In the genomic region with DNA sequence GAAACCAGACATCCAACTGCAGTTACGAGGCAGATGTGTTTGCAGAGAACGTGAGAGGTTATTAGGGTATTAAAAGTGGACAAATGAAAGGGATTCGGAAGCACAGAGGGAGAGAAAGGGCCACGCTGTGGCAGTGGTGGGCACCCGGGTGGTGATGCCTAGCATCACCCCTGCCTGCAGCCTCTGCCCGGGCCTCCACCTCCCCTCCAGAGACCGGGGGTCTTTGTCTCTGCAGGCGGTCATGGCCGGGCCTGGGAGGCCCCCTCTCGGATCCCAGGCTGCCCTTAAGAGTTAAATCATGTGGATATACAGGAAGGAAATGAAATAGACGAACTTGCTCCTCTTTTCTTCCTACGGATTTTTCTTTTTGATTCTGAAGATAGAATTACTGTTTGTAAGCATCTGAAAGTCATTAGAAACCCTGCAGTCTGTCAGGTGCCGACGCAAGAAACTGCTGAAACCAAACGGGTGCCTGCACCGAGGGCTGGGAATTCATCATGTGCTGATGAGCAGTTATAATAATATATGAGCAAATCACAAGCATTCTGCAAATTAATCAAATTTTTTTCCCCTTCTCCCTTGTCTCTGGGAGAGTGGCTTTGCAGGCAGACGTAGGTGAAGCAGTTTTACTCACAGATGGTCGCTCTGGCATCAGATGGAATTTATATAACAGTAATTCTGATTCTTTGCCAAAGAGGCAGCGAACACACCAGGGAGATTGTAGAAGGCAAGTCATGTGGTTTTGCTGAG, we compare ENCODE assay signal across 13 cellular contexts.
DNase-seq lines count a peak whose midpoint lies in the region; ATAC-seq and TF ChIP-seq lines count a peak whose summit lies in the region.
"Had no signal": no experiment of that assay in that cellular context is flagged by ENCODE, and none has a peak within 500 bp of the region (broad histone marks: within the 10 kb centered on the region; RNA-seq: fewer than 3 reads in every experiment).

No MANE protein-coding gene starts in this region.

- TF ChIP-seq CTCF in A673 (conservative IDR thresholded peaks at IDR 0.05; ENCODE audit: low read depth, low read length), result no peak
- no peak for TF ChIP-seq CTCF in psoas muscle (IDR thresholded peaks at IDR 0.05)

- H3K27me3 ChIP-seq in A673 (replicated peaks; ENCODE audit: insufficient read depth, low read depth, low read length, poor library complexity) (no peaks in the 10 kb centered on the region), psoas muscle (ENCODE audit: insufficient read depth in 3 of 3, low read length in 2 of 3) (peaks cover 0 to 23% (median 0%) of the 10 kb centered on the region in 3 donors)

- no peaks in the 10 kb centered on the region for H3K36me3 Mint-ChIP-seq in activated T-cell treated with anti-CD3 and anti-CD28 coated beads, Interleukin-2, amount 50 U/mL, for 72 hours (ENCODE audit: insufficient read depth in 2 of 2)
- H3K36me3 Mint-ChIP-seq: activated naive CD8-positive, alpha-beta T cell treated with anti-CD3 and anti-CD28 coated beads, Interleukin-2, amount 10 ng/mL, durations not matched to agents 7 days and 5 days; immature natural killer cell had no signal

- H3K9ac ChIP-seq in SK-N-MC (ENCODE audit: insufficient read length), result peak overlapping the region; percentile 87

- H3K9me3 ChIP-seq in A673 (ENCODE audit: low read depth, low read length, poor library complexity, severe bottlenecking) (no peaks in the 10 kb centered on the region), SK-N-MC (ENCODE audit: low read depth, low read length) (no peaks in the 10 kb centered on the region), psoas muscle (no peaks in the 10 kb centered on the region)
- H3K9me3 ChIP-seq: neutrophil had no signal

- no peaks in the 10 kb centered on the region for H3K36me3 ChIP-seq in A673 (ENCODE audit: insufficient read depth, low read length, poor library complexity, severe bottlenecking)
- no peaks in the 10 kb centered on the region for H3K36me3 ChIP-seq in SK-N-MC (ENCODE audit: insufficient read depth, low read length)
- no peaks in the 10 kb centered on the region for H3K36me3 ChIP-seq in psoas muscle (ENCODE audit: insufficient read depth in 1 of 2, low read depth in 1 of 2)
- H3K36me3 ChIP-seq: neutrophil had no signal

- H3K27me3 Mint-ChIP-seq in activated T-cell treated with anti-CD3 and anti-CD28 coated beads, Interleukin-2, amount 50 U/mL, for 72 hours (ENCODE audit: low read depth), result peaks cover 46% of the 10 kb centered on the region

- DNase-seq in A673 (ENCODE audit: low spot score) (peak; percentile 32), SK-N-MC (ENCODE audit: low read depth, low spot score) (peak; percentile 99), foreskin melanocyte (peak; percentile 33), psoas muscle (no peak), SW480 (ENCODE audit: low spot score) (no peak)
- no peak for DNase-seq in stimulated activated CD4-positive, alpha-beta T cell treated with anti-CD3 and anti-CD28 coated beads, Interleukin-2, amount 100 ng/mL, for 24 hours
- no peak for DNase-seq in activated T-cell treated with anti-CD3 and anti-CD28 coated beads, Interleukin-2, amount 50 U/mL, for 72 hours
- DNase-seq: activated CD4-positive, alpha-beta T cell treated with anti-CD3 and anti-CD28 coated beads, Interleukin-2, amount 50 U/mL, for 1 hour; activated naive CD8-positive, alpha-beta T cell treated with anti-CD3 and anti-CD28 coated beads, Interleukin-2, amount 10 ng/mL, durations not matched to agents 7 days and 5 days; immature natural killer cell had no signal

- H3K4me3 Mint-ChIP-seq in activated T-cell treated with anti-CD3 and anti-CD28 coated beads, Interleukin-2, amount 50 U/mL, for 72 hours, result no peak overlapping the region
- H3K4me3 Mint-ChIP-seq: activated naive CD8-positive, alpha-beta T cell treated with anti-CD3 and anti-CD28 coated beads, Interleukin-2, amount 10 ng/mL, durations not matched to agents 7 days and 5 days had no signal

- intact Hi-C loops in A673 (cut with micrococcal nuclease; ENCODE audit: unreplicated experiment), result loop anchor here (5.0 to 10.0 kb wide), 2 partner anchors 653 to 1350 kb away; partner anchors contain the start of gene TSHZ3
- intact Hi-C loops in psoas muscle (cut with DNase I), result no loop called here

- TSS peak; percentile 63 for BruUV-seq in A673 (replicated peaks; lab: Mats Ljungman, UMichigan)

- H3K27ac ChIP-seq in A673 (ENCODE audit: low read depth, low read length, poor library complexity, severe bottlenecking) (peak overlapping the region; percentile 84), SK-N-MC (peak overlapping the region; percentile 99), psoas muscle (no peak overlapping the region)
- H3K27ac ChIP-seq: neutrophil had no signal

- 23 to 36% (median 26%) methylated on average over 18 to 19 of the region's 19 CpGs for WGBS in psoas muscle, 3 donors

- peaks cover 13% of the 10 kb centered on the region for H3K4me1 Mint-ChIP-seq in activated T-cell treated with anti-CD3 and anti-CD28 coated beads, Interleukin-2, amount 50 U/mL, for 72 hours (ENCODE audit: low read depth)
- H3K4me1 Mint-ChIP-seq: activated naive CD8-positive, alpha-beta T cell treated with anti-CD3 and anti-CD28 coated beads, Interleukin-2, amount 10 ng/mL, durations not matched to agents 7 days and 5 days had no signal

- no peaks in the 10 kb centered on the region for H3K9me3 Mint-ChIP-seq in activated T-cell treated with anti-CD3 and anti-CD28 coated beads, Interleukin-2, amount 50 U/mL, for 72 hours
- H3K9me3 Mint-ChIP-seq: activated naive CD8-positive, alpha-beta T cell treated with anti-CD3 and anti-CD28 coated beads, Interleukin-2, amount 10 ng/mL, durations not matched to agents 7 days and 5 days; immature natural killer cell had no signal

- ATAC-seq in psoas muscle (no peak), HG03460 (IDR thresholded peaks at IDR 0.05; ENCODE audit: unreplicated experiment) (no peak)
- no peak for ATAC-seq in activated T-cell treated with anti-CD3 and anti-CD28 coated beads, Interleukin-2, amount 50 U/mL, for 72 hours (replicated peaks in 1 of 2)
- ATAC-seq: K562 had no signal

- CTCF ChIA-PET in A673 (lab: Charles Lee), result no interaction called here

- H3K27ac Mint-ChIP-seq in activated T-cell treated with anti-CD3 and anti-CD28 coated beads, Interleukin-2, amount 50 U/mL, for 72 hours, result no peak overlapping the region
- H3K27ac Mint-ChIP-seq: activated naive CD8-positive, alpha-beta T cell treated with anti-CD3 and anti-CD28 coated beads, Interleukin-2, amount 10 ng/mL, durations not matched to agents 7 days and 5 days; immature natural killer cell had no signal

- H3K4me1 ChIP-seq in A673 (ENCODE audit: insufficient read depth, low read length, poor library complexity, severe bottlenecking), result peaks cover 51% of the 10 kb centered on the region
- H3K4me1 ChIP-seq in psoas muscle, result peaks cover 2% of the 10 kb centered on the region

- POLR2A ChIA-PET in A673 (lab: Charles Lee; ENCODE audit: low non-redundant PET), result no interaction called here

- H3K4me3 ChIP-seq in A673 (ENCODE audit: low read depth, low read length, poor library complexity, severe bottlenecking) (peak overlapping the region; percentile 19), SK-N-MC (peak overlapping the region; percentile 73), psoas muscle (peak overlapping the region; percentile 30)
- H3K4me3 ChIP-seq: K562 had no signal

Comparison
In these comparisons a context has a peak if more than half of its experiments do, and no peak if none do; other contexts are left out.
1. DNase-seq: peak in A673 (single experiment), SK-N-MC (single experiment) and foreskin melanocyte (single experiment); none in psoas muscle (0 of 2), stimulated activated CD4-positive, alpha-beta T cell treated with anti-CD3 and anti-CD28 coated beads, Interleukin-2, amount 100 ng/mL, for 24 hours (0 of 2), activated T-cell treated with anti-CD3 and anti-CD28 coated beads, Interleukin-2, amount 50 U/mL, for 72 hours (0 of 2) and SW480 (single experiment).
2. H3K4me3 ChIP-seq: peak in every context shown above with its lines; median percentile 73 in SK-N-MC; 30 in psoas muscle; 19 in A673.